Comparison of ENCODE assay signal across 26 cellular contexts in the genomic region with DNA sequence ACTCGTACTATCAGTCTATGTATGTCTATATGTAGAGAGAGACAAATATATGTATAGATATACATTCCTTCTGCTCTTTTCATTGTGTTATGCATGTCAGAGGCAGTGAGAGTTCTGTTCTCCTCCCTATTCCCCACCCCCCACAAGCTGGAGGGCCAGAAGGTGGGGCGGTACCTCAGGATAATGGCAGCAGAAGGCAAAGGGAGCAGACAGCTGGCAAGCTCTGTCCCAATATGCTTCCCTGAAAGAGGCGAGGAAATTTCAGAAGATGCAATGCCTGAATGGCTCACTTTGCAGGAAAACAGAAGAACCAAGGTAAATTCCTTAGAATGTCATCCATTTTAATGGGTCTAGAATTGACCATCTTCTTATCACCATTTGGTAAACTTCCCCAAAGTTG.
A peak's percentile ranks its signal among the peaks of the same experiment; 100 is the strongest.
DNase-seq lines count a peak whose midpoint lies in the region; ATAC-seq and TF ChIP-seq lines count a peak whose summit lies in the region.
"Had no signal": no experiment of that assay in that cellular context is flagged by ENCODE, and none has a peak within 500 bp of the region (broad histone marks: within the 10 kb centered on the region; RNA-seq: fewer than 3 reads in every experiment).

No MANE protein-coding gene starts in this region.

- peaks cover 16% of the 10 kb centered on the region for H3K4me1 Mint-ChIP-seq in brain
- H3K4me1 Mint-ChIP-seq in endodermal cell, result peaks cover 2% of the 10 kb centered on the region
- H3K4me1 Mint-ChIP-seq: activated naive CD8-positive, alpha-beta T cell treated with anti-CD3 and anti-CD28 coated beads for 36 hours had no signal

- 93 to 100% methylated on average over 1 to 2 of the region's 3 CpGs for WGBS in endodermal cell (ENCODE audit: insufficient coverage in 1 of 2, insufficient read length in 1 of 2), 2 experiments

- no peak for ATAC-seq in HG02884 (IDR thresholded peaks at IDR 0.05; ENCODE audit: unreplicated experiment)
- ATAC-seq: activated CD4-positive, CD25-positive, alpha-beta regulatory T cell treated with anti-CD3 and anti-CD28 coated beads, Interleukin-2, amount 50 U/mL, for 24 hours; activated CD8-positive, alpha-beta T cell treated with anti-CD3 and anti-CD28 coated beads for 36 hours; Right ventricle myocardium inferior had no signal

- no peak overlapping the region for H3K9ac ChIP-seq in endodermal cell (ENCODE audit: extremely low read depth, low read length, poor library complexity, severe bottlenecking)
- H3K9ac ChIP-seq: GM23248 had no signal

- H3K27ac ChIP-seq in endodermal cell (ENCODE audit: low read depth, low read length), result no peak overlapping the region
- H3K27ac ChIP-seq: 22Rv1, ascending aorta, GM23248, prostate gland had no signal

- H3K27me3 ChIP-seq in endodermal cell (ENCODE audit: control insufficient read depth, insufficient read depth, low read length, poor library complexity, severe bottlenecking), result no peaks in the 10 kb centered on the region
- H3K27me3 ChIP-seq: ascending aorta, dorsolateral prefrontal cortex had no signal

- H3K9me3 Mint-ChIP-seq in brain (peaks cover 0 to 13% (median 8%) of the 10 kb centered on the region in 5 experiments), endodermal cell (peaks cover 6% of the 10 kb centered on the region)
- H3K9me3 Mint-ChIP-seq: activated CD8-positive, alpha-beta T cell treated with anti-CD3 and anti-CD28 coated beads for 36 hours; stimulated activated naive CD8-positive, alpha-beta T cell treated with anti-CD3 and anti-CD28 coated beads, Interleukin-15, Interleukin-2, amounts not matched to agents 100 ng/mL and 50 ng/mL, for 24 hours had no signal

- H3K27ac Mint-ChIP-seq in brain (peak overlapping the region in 3 of 5 experiments; percentile 31 to 86 (median 77)), endodermal cell (no peak overlapping the region)
- H3K27ac Mint-ChIP-seq: activated CD8-positive, alpha-beta T cell treated with anti-CD3 and anti-CD28 coated beads for 36 hours; activated naive CD8-positive, alpha-beta T cell treated with anti-CD3 and anti-CD28 coated beads for 36 hours; CD4-positive, alpha-beta T cell; HFFc6; stimulated activated naive CD8-positive, alpha-beta T cell treated with anti-CD3 and anti-CD28 coated beads, Interleukin-15, Interleukin-2, amounts not matched to agents 100 ng/mL and 50 ng/mL, for 24 hours had no signal

- no peaks in the 10 kb centered on the region for H3K36me3 ChIP-seq in endodermal cell (ENCODE audit: control insufficient read depth, insufficient read depth, low read length)
- H3K36me3 ChIP-seq: ascending aorta, prostate gland had no signal

- H3K4me1 ChIP-seq in endodermal cell (ENCODE audit: control insufficient read depth, insufficient read depth, low read length), result no peaks in the 10 kb centered on the region
- H3K4me1 ChIP-seq: ascending aorta, prostate gland had no signal

- H3K27me3 Mint-ChIP-seq in brain (no peaks in the 10 kb centered on the region), endodermal cell (ENCODE audit: insufficient read depth) (no peaks in the 10 kb centered on the region)
- H3K27me3 Mint-ChIP-seq: activated CD8-positive, alpha-beta T cell treated with anti-CD3 and anti-CD28 coated beads for 36 hours; activated naive CD8-positive, alpha-beta T cell treated with anti-CD3 and anti-CD28 coated beads for 36 hours; CD4-positive, alpha-beta T cell; stimulated activated naive CD8-positive, alpha-beta T cell treated with anti-CD3 and anti-CD28 coated beads, Interleukin-15, Interleukin-2, amounts not matched to agents 100 ng/mL and 50 ng/mL, for 24 hours had no signal

- DNase-seq in NCI-H2081 (lab: John Stamatoyannopoulos, UW), result peak; percentile 1 to 12
- no peak for DNase-seq in NCI-H2081 treated with DMSO at 0.1 percent for 48 hours (lab: John Stamatoyannopoulos, UW)
- peak; percentile 46 for DNase-seq in NCI-H2227 treated with DMSO at 0.1 percent for 48 hours (lab: John Stamatoyannopoulos, UW)
- DNase-seq in islet precursor cell, result no peak
- no peak for DNase-seq in HT-29 (ENCODE audit: low spot score)
- no peak for DNase-seq in endodermal cell
- DNase-seq: activated CD8-positive, alpha-beta T cell treated with anti-CD3 and anti-CD28 coated beads for 36 hours; activated effector memory CD4-positive, alpha-beta T cell treated with Interleukin-2 at 50 U/mL for 16 hours; activated naive CD8-positive, alpha-beta T cell treated with anti-CD3 and anti-CD28 coated beads for 36 hours; CD4-positive, alpha-beta T cell; central memory CD4-positive, alpha-beta T cell; DMS79 treated with DMSO at 0.1 percent for 48 hours; GM23248; HFFc6; mammary epithelial cell; NCI-H1092 treated with DMSO at 0.1 percent for 48 hours; SW 1271 had no signal

- H3K36me3 Mint-ChIP-seq in brain (no peaks in the 10 kb centered on the region), endodermal cell (ENCODE audit: low read depth) (no peaks in the 10 kb centered on the region)
- H3K36me3 Mint-ChIP-seq: activated naive CD8-positive, alpha-beta T cell treated with anti-CD3 and anti-CD28 coated beads for 36 hours had no signal

- H3K9me3 ChIP-seq in endodermal cell (ENCODE audit: control insufficient read depth, low read length), result peaks cover 6% of the 10 kb centered on the region
- H3K9me3 ChIP-seq: prostate gland had no signal

- no peak overlapping the region for H3K4me3 ChIP-seq in endodermal cell (ENCODE audit: low read length)
- H3K4me3 ChIP-seq: ascending aorta, dorsolateral prefrontal cortex, GM23248, prostate gland had no signal

- H3K4me3 Mint-ChIP-seq in brain (peak overlapping the region in 1 of 5 experiments; percentile 53), endodermal cell (no peak overlapping the region)
- H3K4me3 Mint-ChIP-seq: activated CD8-positive, alpha-beta T cell treated with anti-CD3 and anti-CD28 coated beads for 36 hours; activated naive CD8-positive, alpha-beta T cell treated with anti-CD3 and anti-CD28 coated beads for 36 hours; CD4-positive, alpha-beta T cell; HFFc6; stimulated activated naive CD8-positive, alpha-beta T cell treated with anti-CD3 and anti-CD28 coated beads, Interleukin-15, Interleukin-2, amounts not matched to agents 100 ng/mL and 50 ng/mL, for 24 hours had no signal

- no peak for TF ChIP-seq CTCF in brain (conservative IDR thresholded peaks at IDR 0.05)
- no peak for TF ChIP-seq CTCF in endodermal cell (conservative IDR thresholded peaks at IDR 0.05)

Comparison
In these comparisons a context has a peak if more than half of its experiments do, and no peak if none do; other contexts are left out.
1. DNase-seq: peak in NCI-H2081 (2 of 2) and NCI-H2227 treated with DMSO at 0.1 percent for 48 hours (single experiment); none in NCI-H2081 treated with DMSO at 0.1 percent for 48 hours (single experiment), islet precursor cell (single experiment), HT-29 (single experiment) and endodermal cell (single experiment).